9 cellular contexts compared by ENCODE assay signal in the genomic region with DNA sequence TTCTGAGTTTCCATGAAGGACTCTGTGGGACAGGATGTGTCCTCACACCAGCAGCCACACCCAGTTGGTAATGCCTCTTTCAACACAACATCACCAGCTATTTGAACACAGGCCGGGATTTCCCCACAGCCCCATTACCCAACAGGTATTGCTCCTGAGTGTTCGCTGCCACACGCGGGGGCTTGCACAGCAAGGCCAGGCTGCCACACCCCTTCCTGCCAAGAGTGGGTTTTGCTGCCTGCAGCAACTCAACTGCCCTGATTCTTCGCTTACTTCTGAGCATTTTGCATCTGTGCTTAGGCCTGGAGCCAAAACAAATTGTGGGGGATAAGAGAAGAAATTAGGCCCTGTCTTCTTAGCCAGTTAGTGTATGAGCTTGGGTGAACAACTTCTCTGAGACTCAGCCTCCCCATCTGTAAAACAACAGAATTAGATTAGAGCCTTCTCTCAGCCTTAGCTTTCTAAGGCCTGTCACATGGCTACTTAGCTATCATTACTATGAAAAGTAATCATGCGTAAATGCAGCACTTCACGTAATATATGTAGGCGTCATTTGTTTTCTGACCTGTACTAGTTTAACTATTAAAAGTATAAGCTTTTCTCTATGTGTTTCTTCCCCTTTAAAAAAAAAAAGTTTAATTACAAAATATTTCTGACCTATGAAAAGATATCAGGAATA. TPM values are rescaled to one million over a fixed set of nuclear protein-coding genes. Genes with fewer than 3 reads are reported as not detected.
DNase-seq lines count a peak whose midpoint lies in the region; ATAC-seq and TF ChIP-seq lines count a peak whose summit lies in the region.
"Had no signal": no experiment of that assay in that cellular context is flagged by ENCODE, and none has a peak within 500 bp of the region (broad histone marks: within the 10 kb centered on the region; RNA-seq: fewer than 3 reads in every experiment).

No MANE protein-coding gene starts in this region.

- no peak for TF ChIP-seq CTCF in thyroid gland (IDR thresholded peaks at IDR 0.05)

- DNase-seq in NCI-H748 (lab: John Stamatoyannopoulos, UW; ENCODE audit: unreplicated experiment) (peak; percentile 29), NCI-H748 treated with DMSO at 0.1 percent for 48 hours (lab: John Stamatoyannopoulos, UW) (no peak), islet precursor cell (peak; percentile 58), thyroid gland (peak; percentile 50 to 54), SHP77 (lab: John Stamatoyannopoulos, UW) (no peak)
- peak; percentile 31 to 36 for DNase-seq in activated T-cell treated with anti-CD3 and anti-CD28 coated beads, Interleukin-2, amount 50 U/mL, for 72 hours
- DNase-seq: ACHN had no signal

- no peaks in the 10 kb centered on the region for H3K27me3 Mint-ChIP-seq in activated T-cell treated with anti-CD3 and anti-CD28 coated beads, Interleukin-2, amount 50 U/mL, for 72 hours (ENCODE audit: low read depth)

- H3K4me3 Mint-ChIP-seq in activated T-cell treated with anti-CD3 and anti-CD28 coated beads, Interleukin-2, amount 50 U/mL, for 72 hours: no peak overlapping the region

- peaks cover 10% of the 10 kb centered on the region for H3K4me1 Mint-ChIP-seq in activated T-cell treated with anti-CD3 and anti-CD28 coated beads, Interleukin-2, amount 50 U/mL, for 72 hours (ENCODE audit: low read depth)

- H3K36me3 Mint-ChIP-seq in activated T-cell treated with anti-CD3 and anti-CD28 coated beads, Interleukin-2, amount 50 U/mL, for 72 hours (ENCODE audit: insufficient read depth in 2 of 2): no peaks in the 10 kb centered on the region

- H3K4me1 ChIP-seq in thyroid gland: peaks cover 11 to 16% of the 10 kb centered on the region in 2 donors

- no peaks in the 10 kb centered on the region for H3K9me3 ChIP-seq in thyroid gland

- H3K27ac ChIP-seq in thyroid gland: peak overlapping the region in 1 of 3 donors; percentile 9

- intact Hi-C loops in thyroid gland (cut with DNase I): loop anchor here (2.0 to 10.0 kb wide), 3 partner anchors 55 to 810 kb away; no protein-coding TSS in a partner anchor

- H3K36me3 ChIP-seq in thyroid gland: no peaks in the 10 kb centered on the region

- 31 to 32% methylated on average over 8 of the region's 8 CpGs for WGBS in thyroid gland, 2 donors

- H3K9me3 Mint-ChIP-seq in activated T-cell treated with anti-CD3 and anti-CD28 coated beads, Interleukin-2, amount 50 U/mL, for 72 hours: no peaks in the 10 kb centered on the region

- no peaks in the 10 kb centered on the region for H3K27me3 ChIP-seq in thyroid gland

- no peak for TF ChIP-seq POLR2A in thyroid gland (IDR thresholded peaks at IDR 0.05)

- peak overlapping the region; percentile 50 for H3K27ac Mint-ChIP-seq in activated T-cell treated with anti-CD3 and anti-CD28 coated beads, Interleukin-2, amount 50 U/mL, for 72 hours

- H3K4me3 ChIP-seq in thyroid gland (replicated peaks in 1 of 3): no peak overlapping the region

- ATAC-seq in activated T-cell treated with anti-CD3 and anti-CD28 coated beads, Interleukin-2, amount 50 U/mL, for 72 hours (replicated peaks in 1 of 2): peak; percentile 59 to 72
- ATAC-seq in HG02885 (IDR thresholded peaks at IDR 0.05; ENCODE audit: poor library complexity, unreplicated experiment): no peak
- ATAC-seq in HG02763 (IDR thresholded peaks at IDR 0.05; ENCODE audit: unreplicated experiment): no peak

RNA-seq across cellular contexts. Expression of a gene that starts 20.0 kb away (rescaled TPM):
- total RNA-seq in activated T-cell treated with anti-CD3 and anti-CD28 coated beads, Interleukin-2, amount 50 U/mL, for 72 hours: 10 to 100 TPM; 12.0 to 14.2 TPM
- total RNA-seq in thyroid gland: 10 to 100 TPM; 40.7 to 55.5 (median 48.9) TPM

Comparison
In these comparisons a context has a peak if more than half of its experiments do, and no peak if none do; other contexts are left out.
1. DNase-seq: peak in NCI-H748 (single experiment), activated T-cell treated with anti-CD3 and anti-CD28 coated beads, Interleukin-2, amount 50 U/mL, for 72 hours (2 of 2), islet precursor cell (single experiment) and thyroid gland (2 of 2); none in NCI-H748 treated with DMSO at 0.1 percent for 48 hours (single experiment) and SHP77 (0 of 2).
2. ATAC-seq: peak in activated T-cell treated with anti-CD3 and anti-CD28 coated beads, Interleukin-2, amount 50 U/mL, for 72 hours (2 of 2); none in HG02885 (single experiment) and HG02763 (single experiment).